In genomic region chr1:177209357-177209756, GRCh38 we compare ENCODE assay signal across 10 cellular contexts. TPM values are rescaled to one million over a fixed set of nuclear protein-coding genes. Genes with fewer than 3 reads are reported as not detected.
DNase-seq lines count a peak whose midpoint lies in the region; ATAC-seq and TF ChIP-seq lines count a peak whose summit lies in the region.
"Had no signal": no experiment of that assay in that cellular context is flagged by ENCODE, and none has a peak within 500 bp of the region (broad histone marks: within the 10 kb centered on the region; RNA-seq: fewer than 3 reads in every experiment).

No MANE protein-coding gene starts in this region.

- ATAC-seq in left lobe of liver (peak; percentile 53), GM21515 (IDR thresholded peaks at IDR 0.05; ENCODE audit: unreplicated experiment) (no peak)

- H3K4me1 ChIP-seq in breast epithelium = no peaks in the 10 kb centered on the region

- no peak overlapping the region for H3K4me3 Mint-ChIP-seq in activated CD4-positive, alpha-beta memory T cell treated with anti-CD3 and anti-CD28 coated beads for 36 hours
- H3K4me3 Mint-ChIP-seq: naive B cell; T-helper 1 cell treated with Interleukin-12 subunit alpha and Interleukin-12 subunit beta and Interleukin-4 antibody, amounts not matched to agents 30 μg/mL and 1 μg/mL, for 36 hours had no signal

- no peak overlapping the region for H3K27ac Mint-ChIP-seq in activated CD4-positive, alpha-beta memory T cell treated with anti-CD3 and anti-CD28 coated beads for 36 hours
- H3K27ac Mint-ChIP-seq: naive B cell; T-helper 1 cell treated with Interleukin-12 subunit alpha and Interleukin-12 subunit beta and Interleukin-4 antibody, amounts not matched to agents 30 μg/mL and 1 μg/mL, for 36 hours had no signal

- POLR2A ChIA-PET in activated CD4-positive, alpha-beta memory T cell treated with anti-CD3 and anti-CD28 coated beads for 36 hours (lab: Charles Lee) = no interaction called here

- no peaks in the 10 kb centered on the region for H3K9me3 Mint-ChIP-seq in activated CD4-positive, alpha-beta memory T cell treated with anti-CD3 and anti-CD28 coated beads for 36 hours
- H3K9me3 Mint-ChIP-seq: T-helper 1 cell treated with Interleukin-12 subunit alpha and Interleukin-12 subunit beta and Interleukin-4 antibody, amounts not matched to agents 30 μg/mL and 1 μg/mL, for 36 hours had no signal

- TF ChIP-seq POLR2A in breast epithelium (IDR thresholded peaks at IDR 0.05) = no peak

- H3K27me3 ChIP-seq in breast epithelium = no peaks in the 10 kb centered on the region

- intact Hi-C loops in breast epithelium (cut with DNase I; ENCODE audit: low total_unique reads) = no loop called here
- intact Hi-C loops in activated CD4-positive, alpha-beta memory T cell treated with anti-CD3 and anti-CD28 coated beads for 36 hours (cut with micrococcal nuclease) = no loop called here

- no peaks in the 10 kb centered on the region for H3K4me1 Mint-ChIP-seq in activated CD4-positive, alpha-beta memory T cell treated with anti-CD3 and anti-CD28 coated beads for 36 hours (ENCODE audit: low read depth)
- H3K4me1 Mint-ChIP-seq: naive B cell had no signal

- peak; percentile 99 for DNase-seq in AG09319 (ENCODE audit: extremely low read depth, low read depth)
- peak; percentile 55 for DNase-seq in NCI-H2029 treated with DMSO at 0.1 percent for 48 hours (lab: John Stamatoyannopoulos, UW)
- peak; percentile 23 to 53 for DNase-seq in breast epithelium (ENCODE audit: low spot score in 2 of 2)
- peak; percentile 49 for DNase-seq in left lobe of liver (ENCODE audit: low spot score)
- no peak for DNase-seq in activated CD4-positive, alpha-beta memory T cell treated with anti-CD3 and anti-CD28 coated beads for 36 hours
- DNase-seq in stimulated activated CD4-positive, alpha-beta T cell treated with anti-CD3 and anti-CD28 coated beads, Interleukin-15, amount 100 ng/mL, for 24 hours = no peak
- DNase-seq in NAMALWA (ENCODE audit: low spot score) = no peak
- DNase-seq: naive B cell had no signal

- TF ChIP-seq CTCF in AG09319 (IDR thresholded peaks at IDR 0.05; ENCODE audit: low read depth, low read length) (no peak), breast epithelium (IDR thresholded peaks at IDR 0.05) (no peak)

- CTCF ChIA-PET in activated CD4-positive, alpha-beta memory T cell treated with anti-CD3 and anti-CD28 coated beads for 36 hours (lab: Charles Lee) = no interaction called here

- H3K36me3 ChIP-seq in breast epithelium = no peaks in the 10 kb centered on the region

- H3K36me3 Mint-ChIP-seq in activated CD4-positive, alpha-beta memory T cell treated with anti-CD3 and anti-CD28 coated beads for 36 hours = no peaks in the 10 kb centered on the region
- H3K36me3 Mint-ChIP-seq: naive B cell had no signal

- H3K27me3 Mint-ChIP-seq in activated CD4-positive, alpha-beta memory T cell treated with anti-CD3 and anti-CD28 coated beads for 36 hours = no peaks in the 10 kb centered on the region

- H3K4me3 ChIP-seq in breast epithelium = no peak overlapping the region

- H3K9me3 ChIP-seq in breast epithelium = no peaks in the 10 kb centered on the region

- H3K27ac ChIP-seq in breast epithelium = no peak overlapping the region

RNA-seq across cellular contexts. Expression of gene BRINP2, which starts 38.6 kb away (rescaled TPM):
- total RNA-seq in breast epithelium (1 to 10 TPM in 2 of 3 donors, under 1 TPM in 1; 0.48 to 2.9 (median 1.5) TPM), left lobe of liver (0.23 TPM)
- total RNA-seq in activated CD4-positive, alpha-beta memory T cell treated with anti-CD3 and anti-CD28 coated beads for 36 hours = not detected

RNA-seq across cellular contexts. Expression of gene ASTN1, which starts 44.8 kb away (rescaled TPM):
- 1 to 10 TPM in 1 of 3 donors, under 1 TPM in 2; 0.16 to 1.5 (median 0.33) TPM for total RNA-seq in breast epithelium
- 0.18 TPM for total RNA-seq in left lobe of liver
- total RNA-seq in activated CD4-positive, alpha-beta memory T cell treated with anti-CD3 and anti-CD28 coated beads for 36 hours = not detected

Comparison
In these comparisons a context has a peak if more than half of its experiments do, and no peak if none do; other contexts are left out.
1. DNase-seq: peak in AG09319 (single experiment), NCI-H2029 treated with DMSO at 0.1 percent for 48 hours (single experiment), breast epithelium (2 of 2) and left lobe of liver (single experiment); none in activated CD4-positive, alpha-beta memory T cell treated with anti-CD3 and anti-CD28 coated beads for 36 hours (single experiment), stimulated activated CD4-positive, alpha-beta T cell treated with anti-CD3 and anti-CD28 coated beads, Interleukin-15, amount 100 ng/mL, for 24 hours (single experiment) and NAMALWA (single experiment).